In genomic region chr6:129502261-129502660, GRCh38 we compare ENCODE assay signal across 17 cellular contexts.
DNase-seq lines count a peak whose midpoint lies in the region; ATAC-seq and TF ChIP-seq lines count a peak whose summit lies in the region.
"Had no signal": no experiment of that assay in that cellular context is flagged by ENCODE, and none has a peak within 500 bp of the region (broad histone marks: within the 10 kb centered on the region; RNA-seq: fewer than 3 reads in every experiment).

No MANE protein-coding gene starts in this region.

- H3K4me3 ChIP-seq in AG10803 (ENCODE audit: low read length) (no peak overlapping the region), IMR-90 (ENCODE audit: insufficient read depth, low read depth, low read length) (no peak overlapping the region), choroid plexus epithelial cell (ENCODE audit: low read depth, low read length) (no peak overlapping the region), neural cell (ENCODE audit: low read length) (peak overlapping the region; percentile 11), upper lobe of right lung (no peak overlapping the region), HAP-1 (no peak overlapping the region)
- H3K4me3 ChIP-seq: esophagus squamous epithelium had no signal

- no peak overlapping the region for H3K18ac ChIP-seq in IMR-90 (ENCODE audit: low read depth, low read length)

- H2BK15ac ChIP-seq in IMR-90 (ENCODE audit: low read depth, low read length) = no peak overlapping the region

- 0 out of 2 replicates have a peak overlapping the region, but pooled peaks have one; percentile 17 for H3K14ac ChIP-seq in IMR-90 (replicated peaks; ENCODE audit: low read depth, low read length)

- H2AFZ ChIP-seq in IMR-90 (replicated peaks; ENCODE audit: low read length, poor library complexity) (no peak overlapping the region), neural cell (ENCODE audit: low read depth, low read length) (no peak overlapping the region)

- TF ChIP-seq CTCF in AG10803 (conservative IDR thresholded peaks at IDR 0.05; ENCODE audit: low read length) (no peak), IMR-90 (conservative IDR thresholded peaks at IDR 0.05; ENCODE audit: low read depth, low read length) (no peak), choroid plexus epithelial cell (conservative IDR thresholded peaks at IDR 0.05; ENCODE audit: low read depth, low read length) (no peak), neural cell (IDR thresholded peaks at IDR 0.05; ENCODE audit: poor library complexity, severe bottlenecking) (no peak), upper lobe of right lung (IDR thresholded peaks at IDR 0.05) (no peak)

- no peaks in the 10 kb centered on the region for H4K20me1 ChIP-seq in IMR-90 (ENCODE audit: insufficient read depth, low read length)
- no peaks in the 10 kb centered on the region for H4K20me1 ChIP-seq in neural cell (ENCODE audit: insufficient read depth)

- no peak overlapping the region for H3K23ac ChIP-seq in IMR-90 (ENCODE audit: low read depth, low read length)

- H3K4me2 ChIP-seq in IMR-90 (ENCODE audit: low read depth, low read length) (no peak overlapping the region), neural cell (ENCODE audit: low read length) (no peak overlapping the region)

- POLR2A ChIA-PET in IMR-90 (lab: Charles Lee; ENCODE audit: unreplicated experiment) = no interaction called here

- H3K9me3 ChIP-seq in IMR-90 (ENCODE audit: control insufficient read depth, insufficient read depth, low read length) (no peaks in the 10 kb centered on the region), neural cell (ENCODE audit: low read length) (no peaks in the 10 kb centered on the region), upper lobe of right lung (no peaks in the 10 kb centered on the region), HAP-1 (no peaks in the 10 kb centered on the region)
- H3K9me3 ChIP-seq: esophagus squamous epithelium had no signal

- H3F3A ChIP-seq in neural cell (ENCODE audit: insufficient read depth, low read length, poor library complexity, severe bottlenecking) = no peaks in the 10 kb centered on the region

- H3K9ac ChIP-seq in IMR-90 (ENCODE audit: low read depth, low read length) (no peak overlapping the region), neural cell (ENCODE audit: low read length) (no peak overlapping the region)

- H4K91ac ChIP-seq in IMR-90 (ENCODE audit: insufficient read depth, low read depth, low read length) = no peak overlapping the region

- no peak for ATAC-seq in IMR-90 (ENCODE audit: low read depth)
- ATAC-seq in upper lobe of right lung = no peak
- no peak for ATAC-seq in GM21737 (IDR thresholded peaks at IDR 0.05; ENCODE audit: unreplicated experiment)
- ATAC-seq: T-helper 17 cell had no signal

- H3K4me1 ChIP-seq in IMR-90 (ENCODE audit: control insufficient read depth, insufficient read depth, low read length) = peaks cover 13% of the 10 kb centered on the region
- peaks cover 22% of the 10 kb centered on the region for H3K4me1 ChIP-seq in upper lobe of right lung
- peaks cover 40% of the 10 kb centered on the region for H3K4me1 ChIP-seq in HAP-1

- no peaks in the 10 kb centered on the region; a peak in 1 of 4 replicates for H3K79me1 ChIP-seq in IMR-90 (ENCODE audit: low read depth in 1 of 2, low read length in 2 of 2)

- no peaks in the 10 kb centered on the region for H3K36me3 ChIP-seq in IMR-90 (ENCODE audit: control insufficient read depth, insufficient read depth, low read length)
- H3K36me3 ChIP-seq in neural cell (ENCODE audit: insufficient read depth, low read length) = no peaks in the 10 kb centered on the region
- peaks cover 5% of the 10 kb centered on the region for H3K36me3 ChIP-seq in upper lobe of right lung
- no peaks in the 10 kb centered on the region for H3K36me3 ChIP-seq in HAP-1 (replicated peaks)

- dilution Hi-C loops in IMR-90 (cut with HindIII; ENCODE audit: low sequenced_read_pairs, unreplicated experiment) = no loop called here

- no TSS peak for BruUV-seq in IMR-90 (replicated peaks; lab: Mats Ljungman, UMichigan)

- intact Hi-C loops in IMR-90 (cut with micrococcal nuclease) = no loop called here
- intact Hi-C loops in upper lobe of right lung (cut with DNase I) = no loop called here

- in situ Hi-C loops in IMR-90 (cut with MboI; ENCODE audit: low sequenced_read_pairs) = loop anchor here (5.0 kb wide), 1 partner anchor 75 kb away; no protein-coding TSS in a partner anchor
- in situ Hi-C loops in HAP-1 (cut with MboI; ENCODE audit: low sequenced_read_pairs) = loop anchor here (10.0 kb wide), 1 partner anchor 63 kb away; no protein-coding TSS in a partner anchor

- H4K8ac ChIP-seq in IMR-90 (ENCODE audit: low read depth in 2 of 2, low read length in 2 of 2) = no peak overlapping the region

- H2AK9ac ChIP-seq in IMR-90 (replicated peaks; ENCODE audit: low read depth, low read length, poor library complexity) = no peak overlapping the region

- H3K9me2 ChIP-seq in neural cell (ENCODE audit: insufficient read depth, low read length) = no peaks in the 10 kb centered on the region

- H3K9me1 ChIP-seq in IMR-90 (ENCODE audit: insufficient read depth, low read length) = no peaks in the 10 kb centered on the region

- peak overlapping the region; percentile 17; the same call in 1 of the 2 replicates for H2BK120ac ChIP-seq in IMR-90 (ENCODE audit: low read depth, low read length)

- no peak overlapping the region for H2AK5ac ChIP-seq in IMR-90 (ENCODE audit: low read depth, low read length)

- no peak for TF ChIP-seq POLR2A in IMR-90 (IDR thresholded peaks at IDR 0.05; ENCODE audit: low read depth, low read length)

- DNase-seq in AG10803 (ENCODE audit: low read depth) (peak; percentile 20), IMR-90 (peak; percentile 23), choroid plexus epithelial cell (ENCODE audit: low read depth) (peak; percentile 41), upper lobe of right lung (no peak), HAP-1 (ENCODE audit: low spot score in 2 of 2) (no peak), NCI-H1417 treated with DMSO at 0.1 percent for 48 hours (lab: John Stamatoyannopoulos, UW) (no peak)
- DNase-seq: effector CD8-positive, alpha-beta T cell; esophagus squamous epithelium; GDM1; KBM-7; NCI-H2029; NCI-H345; PC-3; stimulated activated CD4-positive, alpha-beta T cell treated with anti-CD3 and anti-CD28 coated beads, Interleukin-12 subunit alpha, Interleukin-12 subunit beta, amount 100 ng/mL, for 4 hours; T-helper 17 cell had no signal

- no peak overlapping the region for H3K56ac ChIP-seq in IMR-90 (ENCODE audit: extremely low read depth, insufficient read depth, low read length)

- no peak overlapping the region for H3K4ac ChIP-seq in IMR-90 (ENCODE audit: low read depth, low read length)

- no peak overlapping the region for H2BK5ac ChIP-seq in IMR-90 (ENCODE audit: low read depth, low read length, poor library complexity, severe bottlenecking)

- H3K27me3 ChIP-seq in IMR-90 (ENCODE audit: control insufficient read depth, insufficient read depth, low read length) = no peaks in the 10 kb centered on the region
- H3K27me3 ChIP-seq in neural cell (ENCODE audit: insufficient read depth, low read depth, low read length) = no peaks in the 10 kb centered on the region
- H3K27me3 ChIP-seq in upper lobe of right lung = no peaks in the 10 kb centered on the region
- H3K27me3 ChIP-seq in HAP-1 (ENCODE audit: low read depth) = no peaks in the 10 kb centered on the region
- H3K27me3 ChIP-seq: esophagus squamous epithelium had no signal

- no peak for TF ChIP-seq EP300 in neural cell (conservative IDR thresholded peaks at IDR 0.05; ENCODE audit: poor library complexity, severe bottlenecking)

- no peak for TF ChIP-seq RAD21 in IMR-90 (IDR thresholded peaks at IDR 0.05; ENCODE audit: low read length)
- no peak for TF ChIP-seq RAD21 in neural cell (conservative IDR thresholded peaks at IDR 0.05)

- no peak overlapping the region for H2BK20ac ChIP-seq in IMR-90 (ENCODE audit: low read depth, low read length)

- no peak overlapping the region for H3K27ac ChIP-seq in IMR-90 (ENCODE audit: insufficient read depth, low read length)
- H3K27ac ChIP-seq in neural cell (ENCODE audit: low read length) = peak overlapping the region; percentile 76
- H3K27ac ChIP-seq in upper lobe of right lung = no peak overlapping the region

- no CpG with 5 or more reads among the region's 3 CpGs for WGBS in IMR-90 (ENCODE audit: extremely low coverage in 2 of 2, insufficient read length in 1 of 2), 2 experiments

- CTCF ChIA-PET in IMR-90 (lab: Yijun Ruan, JAX) = no interaction called here

- no peak overlapping the region for H4K5ac ChIP-seq in IMR-90 (ENCODE audit: low read depth, low read length)

- H3K79me2 ChIP-seq in neural cell (replicated peaks; ENCODE audit: insufficient read depth, low read length) = no peaks in the 10 kb centered on the region

TF ChIP-seq in IMR-90, 13 proteins besides CTCF, POLR2A, EP300 and RAD21 (continues in another document):
- TF ChIP-seq CEBPB (IDR thresholded peaks at IDR 0.05; ENCODE audit: low read depth, low read length) (no peak), FOS (IDR thresholded peaks at IDR 0.05; ENCODE audit: low read depth, low read length) (no peak), MAZ (IDR thresholded peaks at IDR 0.05; ENCODE audit: borderline replicate concordance, low read depth, low read length) (no peak), BHLHE40 (IDR thresholded peaks at IDR 0.05; ENCODE audit: low read depth, low read length) (no peak)

TF ChIP-seq in neural cell, 6 proteins besides CTCF, POLR2A, EP300 and RAD21 (continues in another document):
- TF ChIP-seq REST (IDR thresholded peaks at IDR 0.05; ENCODE audit: borderline replicate concordance) (no peak), EZH2 (IDR thresholded peaks at IDR 0.05; ENCODE audit: borderline replicate concordance, insufficient read depth, low read length, poor library complexity, severe bottlenecking) (no peak)

Comparison
In these comparisons a context has a peak if more than half of its experiments do, and no peak if none do; other contexts are left out.
1. DNase-seq: peak in AG10803 (single experiment), IMR-90 (single experiment) and choroid plexus epithelial cell (single experiment); none in upper lobe of right lung (single experiment), HAP-1 (0 of 2) and NCI-H1417 treated with DMSO at 0.1 percent for 48 hours (single experiment).